1 cellular context compared by ENCODE assay signal in genomic region chr14:21527320-21527679, GRCh38.
A peak's percentile ranks its signal among the peaks of the same experiment; 100 is the strongest.
TF ChIP-seq lines count a peak whose summit lies in the region.

No MANE protein-coding gene starts in this region.

TF ChIP-seq in H1, 55 proteins besides CTCF, POLR2A, EP300 and RAD21:
- TF ChIP-seq EGR1 (IDR thresholded peaks at IDR 0.05; ENCODE audit: borderline replicate concordance, low read depth, low read length) (no peak), CHD7 (IDR thresholded peaks at IDR 0.05; ENCODE audit: insufficient replicate concordance, low read length) (peak; percentile 3)
